Comparison of ENCODE assay signal across 21 cellular contexts in the genomic region with DNA sequence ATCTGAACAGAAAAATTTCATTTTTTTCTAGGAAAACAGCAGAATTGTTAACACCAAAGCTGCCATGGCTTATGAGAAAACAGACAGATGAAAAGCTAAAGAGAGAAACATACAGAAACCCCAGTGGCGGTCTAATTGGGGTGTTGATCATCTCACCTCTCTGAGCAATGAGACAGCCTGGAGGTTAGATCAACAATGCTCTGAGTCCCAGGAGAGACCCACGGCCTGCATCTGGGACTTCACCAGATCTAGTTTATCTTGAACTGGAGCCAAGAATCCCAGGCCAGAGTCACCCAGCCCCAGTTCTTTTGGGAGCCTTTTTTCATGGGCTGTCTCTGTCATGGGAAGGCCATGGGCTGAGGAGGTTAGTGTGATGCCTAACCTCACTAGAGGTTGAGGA. TPM values are rescaled to one million over a fixed set of nuclear protein-coding genes. Genes with fewer than 3 reads are reported as not detected.
"Had no signal": no experiment of that assay in that cellular context is flagged by ENCODE, and none has a peak within 500 bp of the region (broad histone marks: within the 10 kb centered on the region; RNA-seq: fewer than 3 reads in every experiment).

No MANE protein-coding gene starts in this region.

- DNase-seq: activated CD4-positive, alpha-beta memory T cell treated with anti-CD3 and anti-CD28 coated beads for 36 hours; activated CD8-positive, alpha-beta memory T cell treated with anti-CD3 and anti-CD28 coated beads, Interleukin-2, amount 10 ng/mL, durations not matched to agents 7 days and 5 days; activated naive CD4-positive, alpha-beta T cell treated with anti-CD3 and anti-CD28 coated beads, Interleukin-2, amount 50 U/mL, for 16 hours; activated T-cell treated with anti-CD3 and anti-CD28 coated beads, Interleukin-2, amount 50 U/mL, for 1 hour; adrenal gland; body of pancreas; central memory CD4-positive, alpha-beta T cell; effector CD8-positive, alpha-beta T cell; foreskin keratinocyte; heart left ventricle; left colon; naive B cell; pancreas; T-cell; T-helper 9 cell had no signal

- H3K27ac ChIP-seq: adrenal gland, body of pancreas, foreskin keratinocyte, heart left ventricle, pancreas, thoracic aorta, VCaP had no signal

- H3K36me3 ChIP-seq: adrenal gland, heart left ventricle, pancreas, thoracic aorta had no signal

- ATAC-seq: activated CD8-positive, alpha-beta memory T cell treated with anti-CD3 and anti-CD28 coated beads, Interleukin-2, amount 10 ng/mL, durations not matched to agents 7 days and 5 days; body of pancreas; foreskin keratinocyte; heart left ventricle; left colon; pancreas; stimulated activated effector memory CD8-positive, alpha-beta T cell treated with anti-CD3 and anti-CD28 coated beads, Interleukin-12 subunit alpha, Interleukin-12 subunit beta, amount 100 ng/mL, for 72 hours; T-cell had no signal

- H3K4me3 Mint-ChIP-seq: activated CD4-positive, alpha-beta memory T cell treated with anti-CD3 and anti-CD28 coated beads for 36 hours; activated CD8-positive, alpha-beta memory T cell treated with anti-CD3 and anti-CD28 coated beads, Interleukin-2, amount 10 ng/mL, durations not matched to agents 7 days and 5 days; stimulated activated effector memory CD8-positive, alpha-beta T cell treated with anti-CD3 and anti-CD28 coated beads, Interleukin-12 subunit alpha, Interleukin-12 subunit beta, amount 100 ng/mL, for 72 hours; T-cell had no signal

- H3K4me1 ChIP-seq: foreskin keratinocyte, pancreas had no signal

- H3K4me1 Mint-ChIP-seq: activated CD8-positive, alpha-beta memory T cell treated with anti-CD3 and anti-CD28 coated beads, Interleukin-2, amount 10 ng/mL, durations not matched to agents 7 days and 5 days; naive B cell; stimulated activated effector memory CD8-positive, alpha-beta T cell treated with anti-CD3 and anti-CD28 coated beads, Interleukin-12 subunit alpha, Interleukin-12 subunit beta, amount 100 ng/mL, for 72 hours; T-cell had no signal

- H3K9me3 ChIP-seq: adrenal gland, body of pancreas, heart left ventricle, pancreas, thoracic aorta had no signal

- H3K36me3 Mint-ChIP-seq: activated CD4-positive, alpha-beta memory T cell treated with anti-CD3 and anti-CD28 coated beads for 36 hours; activated CD8-positive, alpha-beta memory T cell treated with anti-CD3 and anti-CD28 coated beads, Interleukin-2, amount 10 ng/mL, durations not matched to agents 7 days and 5 days; naive B cell; stimulated activated effector memory CD8-positive, alpha-beta T cell treated with anti-CD3 and anti-CD28 coated beads, Interleukin-12 subunit alpha, Interleukin-12 subunit beta, amount 100 ng/mL, for 72 hours; T-cell had no signal

- H3K27ac Mint-ChIP-seq: activated CD4-positive, alpha-beta memory T cell treated with anti-CD3 and anti-CD28 coated beads for 36 hours; activated CD8-positive, alpha-beta memory T cell treated with anti-CD3 and anti-CD28 coated beads, Interleukin-2, amount 10 ng/mL, durations not matched to agents 7 days and 5 days; naive B cell; stimulated activated effector memory CD8-positive, alpha-beta T cell treated with anti-CD3 and anti-CD28 coated beads, Interleukin-12 subunit alpha, Interleukin-12 subunit beta, amount 100 ng/mL, for 72 hours; T-cell had no signal

- H3K9me3 Mint-ChIP-seq: activated CD4-positive, alpha-beta memory T cell treated with anti-CD3 and anti-CD28 coated beads for 36 hours; stimulated activated effector memory CD8-positive, alpha-beta T cell treated with anti-CD3 and anti-CD28 coated beads, Interleukin-12 subunit alpha, Interleukin-12 subunit beta, amount 100 ng/mL, for 72 hours; T-cell had no signal

- H3K27me3 ChIP-seq: adrenal gland, body of pancreas, heart left ventricle, pancreas had no signal

- H3K4me3 ChIP-seq: adrenal gland, body of pancreas, heart left ventricle, lung, pancreas, thoracic aorta had no signal

- FAIRE-seq: endothelial cell of umbilical vein, pancreas had no signal

RNA-seq across cellular contexts. Expression of a gene that starts 3.5 kb away (rescaled TPM):
- total RNA-seq: activated CD4-positive, alpha-beta memory T cell treated with anti-CD3 and anti-CD28 coated beads for 36 hours; activated CD8-positive, alpha-beta memory T cell treated with anti-CD3 and anti-CD28 coated beads, Interleukin-2, amount 10 ng/mL, durations not matched to agents 7 days and 5 days; foreskin keratinocyte; mononuclear cell had no signal
- polyA plus RNA-seq: foreskin keratinocyte had no signal
